ENCODE assay signal across 1 cellular context in the genomic region with DNA sequence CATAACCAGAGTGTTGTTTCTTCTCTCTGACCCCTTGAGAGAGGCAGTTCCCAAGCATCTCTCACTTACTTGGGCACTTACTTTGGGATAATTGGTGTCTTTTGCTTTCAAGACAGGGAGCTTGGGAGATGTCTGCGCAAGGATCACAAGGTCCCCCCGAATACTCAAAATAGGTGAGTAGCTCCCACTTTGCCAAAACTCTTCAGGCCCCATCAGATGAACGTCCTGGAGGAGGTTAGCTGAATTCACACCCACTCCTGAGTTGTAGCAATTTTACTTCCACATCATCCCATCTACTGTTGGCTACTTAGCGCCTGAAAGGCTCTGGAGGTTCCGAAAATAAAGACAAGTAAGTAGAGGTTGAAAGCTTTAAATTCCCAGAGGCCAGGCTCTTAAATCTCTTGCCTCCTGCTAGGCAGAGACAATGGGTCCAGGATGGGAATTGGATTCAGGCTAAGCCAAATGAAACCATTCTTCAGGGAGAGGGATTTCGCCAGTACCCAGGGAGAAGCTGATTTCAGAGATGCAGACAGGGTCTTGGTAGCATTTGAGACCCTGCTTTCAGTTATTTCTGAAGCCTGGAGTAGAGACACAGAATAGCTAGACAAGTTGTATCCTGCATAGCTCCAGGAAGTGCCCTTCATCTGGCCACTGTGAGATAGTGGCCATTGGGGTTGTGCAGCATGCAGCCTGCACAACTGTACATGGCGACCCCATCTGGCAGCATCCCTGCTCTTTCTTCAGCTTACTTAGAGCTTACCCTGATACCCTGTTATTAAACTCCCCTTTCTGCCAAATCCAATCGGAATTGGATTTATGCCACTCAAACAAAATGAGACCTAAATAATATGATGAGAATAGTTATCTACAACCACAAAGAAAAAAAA.
TF ChIP-seq lines count a peak whose summit lies in the region.

No MANE protein-coding gene starts in this region.

TF ChIP-seq in GM23338, 12 proteins besides CTCF, POLR2A, EP300 and RAD21 (continued from another document):
- TF ChIP-seq, protein P1, sequence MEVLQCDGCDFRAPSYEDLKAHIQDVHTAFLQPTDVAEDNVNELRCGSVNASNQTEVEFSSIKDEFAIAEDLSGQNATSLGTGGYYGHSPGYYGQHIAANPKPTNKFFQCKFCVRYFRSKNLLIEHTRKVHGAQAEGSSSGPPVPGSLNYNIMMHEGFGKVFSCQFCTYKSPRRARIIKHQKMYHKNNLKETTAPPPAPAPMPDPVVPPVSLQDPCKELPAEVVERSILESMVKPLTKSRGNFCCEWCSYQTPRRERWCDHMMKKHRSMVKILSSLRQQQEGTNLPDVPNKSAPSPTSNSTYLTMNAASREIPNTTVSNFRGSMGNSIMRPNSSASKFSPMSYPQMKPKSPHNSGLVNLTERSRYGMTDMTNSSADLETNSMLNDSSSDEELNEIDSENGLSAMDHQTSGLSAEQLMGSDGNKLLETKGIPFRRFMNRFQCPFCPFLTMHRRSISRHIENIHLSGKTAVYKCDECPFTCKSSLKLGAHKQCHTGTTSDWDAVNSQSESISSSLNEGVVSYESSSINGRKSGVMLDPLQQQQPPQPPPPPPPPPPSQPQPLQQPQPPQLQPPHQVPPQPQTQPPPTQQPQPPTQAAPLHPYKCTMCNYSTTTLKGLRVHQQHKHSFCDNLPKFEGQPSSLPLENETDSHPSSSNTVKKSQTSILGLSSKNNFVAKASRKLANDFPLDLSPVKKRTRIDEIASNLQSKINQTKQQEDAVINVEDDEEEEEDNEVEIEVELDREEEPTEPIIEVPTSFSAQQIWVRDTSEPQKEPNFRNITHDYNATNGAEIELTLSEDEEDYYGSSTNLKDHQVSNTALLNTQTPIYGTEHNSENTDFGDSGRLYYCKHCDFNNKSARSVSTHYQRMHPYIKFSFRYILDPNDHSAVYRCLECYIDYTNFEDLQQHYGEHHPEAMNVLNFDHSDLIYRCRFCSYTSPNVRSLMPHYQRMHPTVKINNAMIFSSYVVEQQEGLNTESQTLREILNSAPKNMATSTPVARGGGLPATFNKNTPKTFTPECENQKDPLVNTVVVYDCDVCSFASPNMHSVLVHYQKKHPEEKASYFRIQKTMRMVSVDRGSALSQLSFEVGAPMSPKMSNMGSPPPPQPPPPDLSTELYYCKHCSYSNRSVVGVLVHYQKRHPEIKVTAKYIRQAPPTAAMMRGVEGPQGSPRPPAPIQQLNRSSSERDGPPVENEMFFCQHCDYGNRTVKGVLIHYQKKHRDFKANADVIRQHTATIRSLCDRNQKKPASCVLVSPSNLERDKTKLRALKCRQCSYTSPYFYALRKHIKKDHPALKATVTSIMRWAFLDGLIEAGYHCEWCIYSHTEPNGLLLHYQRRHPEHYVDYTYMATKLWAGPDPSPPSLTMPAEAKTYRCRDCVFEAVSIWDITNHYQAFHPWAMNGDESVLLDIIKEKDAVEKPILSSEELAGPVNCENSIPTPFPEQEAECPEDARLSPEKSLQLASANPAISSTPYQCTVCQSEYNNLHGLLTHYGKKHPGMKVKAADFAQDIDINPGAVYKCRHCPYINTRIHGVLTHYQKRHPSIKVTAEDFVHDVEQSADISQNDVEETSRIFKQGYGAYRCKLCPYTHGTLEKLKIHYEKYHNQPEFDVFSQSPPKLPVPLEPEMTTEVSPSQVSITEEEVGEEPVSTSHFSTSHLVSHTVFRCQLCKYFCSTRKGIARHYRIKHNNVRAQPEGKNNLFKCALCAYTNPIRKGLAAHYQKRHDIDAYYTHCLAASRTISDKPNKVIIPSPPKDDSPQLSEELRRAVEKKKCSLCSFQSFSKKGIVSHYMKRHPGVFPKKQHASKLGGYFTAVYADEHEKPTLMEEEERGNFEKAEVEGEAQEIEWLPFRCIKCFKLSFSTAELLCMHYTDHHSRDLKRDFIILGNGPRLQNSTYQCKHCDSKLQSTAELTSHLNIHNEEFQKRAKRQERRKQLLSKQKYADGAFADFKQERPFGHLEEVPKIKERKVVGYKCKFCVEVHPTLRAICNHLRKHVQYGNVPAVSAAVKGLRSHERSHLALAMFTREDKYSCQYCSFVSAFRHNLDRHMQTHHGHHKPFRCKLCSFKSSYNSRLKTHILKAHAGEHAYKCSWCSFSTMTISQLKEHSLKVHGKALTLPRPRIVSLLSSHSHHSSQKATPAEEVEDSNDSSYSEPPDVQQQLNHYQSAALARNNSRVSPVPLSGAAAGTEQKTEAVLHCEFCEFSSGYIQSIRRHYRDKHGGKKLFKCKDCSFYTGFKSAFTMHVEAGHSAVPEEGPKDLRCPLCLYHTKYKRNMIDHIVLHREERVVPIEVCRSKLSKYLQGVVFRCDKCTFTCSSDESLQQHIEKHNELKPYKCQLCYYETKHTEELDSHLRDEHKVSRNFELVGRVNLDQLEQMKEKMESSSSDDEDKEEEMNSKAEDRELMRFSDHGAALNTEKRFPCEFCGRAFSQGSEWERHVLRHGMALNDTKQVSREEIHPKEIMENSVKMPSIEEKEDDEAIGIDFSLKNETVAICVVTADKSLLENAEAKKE (CRISPR knock-in tag; IDR thresholded peaks at IDR 0.05): no peak
- no peak for TF ChIP-seq JUNB (IDR thresholded peaks at IDR 0.05; ENCODE audit: unreplicated experiment)
- TF ChIP-seq EZH2phosphoT487 (IDR thresholded peaks at IDR 0.05; ENCODE audit: unreplicated experiment): no peak
- TF ChIP-seq, protein P2, sequence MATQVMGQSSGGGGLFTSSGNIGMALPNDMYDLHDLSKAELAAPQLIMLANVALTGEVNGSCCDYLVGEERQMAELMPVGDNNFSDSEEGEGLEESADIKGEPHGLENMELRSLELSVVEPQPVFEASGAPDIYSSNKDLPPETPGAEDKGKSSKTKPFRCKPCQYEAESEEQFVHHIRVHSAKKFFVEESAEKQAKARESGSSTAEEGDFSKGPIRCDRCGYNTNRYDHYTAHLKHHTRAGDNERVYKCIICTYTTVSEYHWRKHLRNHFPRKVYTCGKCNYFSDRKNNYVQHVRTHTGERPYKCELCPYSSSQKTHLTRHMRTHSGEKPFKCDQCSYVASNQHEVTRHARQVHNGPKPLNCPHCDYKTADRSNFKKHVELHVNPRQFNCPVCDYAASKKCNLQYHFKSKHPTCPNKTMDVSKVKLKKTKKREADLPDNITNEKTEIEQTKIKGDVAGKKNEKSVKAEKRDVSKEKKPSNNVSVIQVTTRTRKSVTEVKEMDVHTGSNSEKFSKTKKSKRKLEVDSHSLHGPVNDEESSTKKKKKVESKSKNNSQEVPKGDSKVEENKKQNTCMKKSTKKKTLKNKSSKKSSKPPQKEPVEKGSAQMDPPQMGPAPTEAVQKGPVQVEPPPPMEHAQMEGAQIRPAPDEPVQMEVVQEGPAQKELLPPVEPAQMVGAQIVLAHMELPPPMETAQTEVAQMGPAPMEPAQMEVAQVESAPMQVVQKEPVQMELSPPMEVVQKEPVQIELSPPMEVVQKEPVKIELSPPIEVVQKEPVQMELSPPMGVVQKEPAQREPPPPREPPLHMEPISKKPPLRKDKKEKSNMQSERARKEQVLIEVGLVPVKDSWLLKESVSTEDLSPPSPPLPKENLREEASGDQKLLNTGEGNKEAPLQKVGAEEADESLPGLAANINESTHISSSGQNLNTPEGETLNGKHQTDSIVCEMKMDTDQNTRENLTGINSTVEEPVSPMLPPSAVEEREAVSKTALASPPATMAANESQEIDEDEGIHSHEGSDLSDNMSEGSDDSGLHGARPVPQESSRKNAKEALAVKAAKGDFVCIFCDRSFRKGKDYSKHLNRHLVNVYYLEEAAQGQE (IDR thresholded peaks at IDR 0.05; ENCODE audit: unreplicated experiment): no peak
- TF ChIP-seq EZH2 (IDR thresholded peaks at IDR 0.05; ENCODE audit: low read depth, unreplicated experiment): no peak
- no peak for TF ChIP-seq ZNF331 (CRISPR knock-in tag; IDR thresholded peaks at IDR 0.05; ENCODE audit: low read depth)
- TF ChIP-seq, protein P3, sequence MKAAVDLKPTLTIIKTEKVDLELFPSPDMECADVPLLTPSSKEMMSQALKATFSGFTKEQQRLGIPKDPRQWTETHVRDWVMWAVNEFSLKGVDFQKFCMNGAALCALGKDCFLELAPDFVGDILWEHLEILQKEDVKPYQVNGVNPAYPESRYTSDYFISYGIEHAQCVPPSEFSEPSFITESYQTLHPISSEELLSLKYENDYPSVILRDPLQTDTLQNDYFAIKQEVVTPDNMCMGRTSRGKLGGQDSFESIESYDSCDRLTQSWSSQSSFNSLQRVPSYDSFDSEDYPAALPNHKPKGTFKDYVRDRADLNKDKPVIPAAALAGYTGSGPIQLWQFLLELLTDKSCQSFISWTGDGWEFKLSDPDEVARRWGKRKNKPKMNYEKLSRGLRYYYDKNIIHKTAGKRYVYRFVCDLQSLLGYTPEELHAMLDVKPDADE (IDR thresholded peaks at IDR 0.05): no peak
- no peak for TF ChIP-seq CREB1 (CRISPR knock-in tag; IDR thresholded peaks at IDR 0.05; ENCODE audit: low read depth)
- TF ChIP-seq POLR2AphosphoS5 (IDR thresholded peaks at IDR 0.05; ENCODE audit: low read depth): no peak
